ENCODE assay signal across 1 cellular context in genomic region chr19:12639901-12640613, GRCh38.
A peak's percentile ranks its signal among the peaks of the same experiment; 100 is the strongest.
TF ChIP-seq lines count a peak whose summit lies in the region.

No MANE protein-coding gene starts in this region.

TF ChIP-seq in K562, 482 proteins besides CTCF, POLR2A, EP300 and RAD21 (continues in another document):
- TF ChIP-seq FOXJ2 (tag; IDR thresholded peaks at IDR 0.05) = no peak
- no peak for TF ChIP-seq PTTG1 (tag; IDR thresholded peaks at IDR 0.05; ENCODE audit: low read depth)
- TF ChIP-seq, protein P1, sequence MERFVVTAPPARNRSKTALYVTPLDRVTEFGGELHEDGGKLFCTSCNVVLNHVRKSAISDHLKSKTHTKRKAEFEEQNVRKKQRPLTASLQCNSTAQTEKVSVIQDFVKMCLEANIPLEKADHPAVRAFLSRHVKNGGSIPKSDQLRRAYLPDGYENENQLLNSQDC (CRISPR knock-in tag; IDR thresholded peaks at IDR 0.05) = no peak
- TF ChIP-seq EP400 (IDR thresholded peaks at IDR 0.05) = peak; percentile 56; the same call in 1 of the 2 replicates
- no peak for TF ChIP-seq EGR1 (conservative IDR thresholded peaks at IDR 0.05)
- TF ChIP-seq ELF2 (CRISPR knock-in tag; IDR thresholded peaks at IDR 0.05) = no peak
- no peak for TF ChIP-seq ZBED1 (IDR thresholded peaks at IDR 0.05)
- TF ChIP-seq ZNF253 (CRISPR knock-in tag; conservative IDR thresholded peaks at IDR 0.05) = no peak
- peak; percentile 81; the same call in 1 of the 2 replicates for TF ChIP-seq ESRRA (IDR thresholded peaks at IDR 0.05; ENCODE audit: borderline replicate concordance, low read depth)
- TF ChIP-seq, protein P2, sequence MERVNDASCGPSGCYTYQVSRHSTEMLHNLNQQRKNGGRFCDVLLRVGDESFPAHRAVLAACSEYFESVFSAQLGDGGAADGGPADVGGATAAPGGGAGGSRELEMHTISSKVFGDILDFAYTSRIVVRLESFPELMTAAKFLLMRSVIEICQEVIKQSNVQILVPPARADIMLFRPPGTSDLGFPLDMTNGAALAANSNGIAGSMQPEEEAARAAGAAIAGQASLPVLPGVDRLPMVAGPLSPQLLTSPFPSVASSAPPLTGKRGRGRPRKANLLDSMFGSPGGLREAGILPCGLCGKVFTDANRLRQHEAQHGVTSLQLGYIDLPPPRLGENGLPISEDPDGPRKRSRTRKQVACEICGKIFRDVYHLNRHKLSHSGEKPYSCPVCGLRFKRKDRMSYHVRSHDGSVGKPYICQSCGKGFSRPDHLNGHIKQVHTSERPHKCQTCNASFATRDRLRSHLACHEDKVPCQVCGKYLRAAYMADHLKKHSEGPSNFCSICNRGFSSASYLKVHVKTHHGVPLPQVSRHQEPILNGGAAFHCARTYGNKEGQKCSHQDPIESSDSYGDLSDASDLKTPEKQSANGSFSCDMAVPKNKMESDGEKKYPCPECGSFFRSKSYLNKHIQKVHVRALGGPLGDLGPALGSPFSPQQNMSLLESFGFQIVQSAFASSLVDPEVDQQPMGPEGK (CRISPR knock-in tag; IDR thresholded peaks at IDR 0.05; ENCODE audit: borderline replicate concordance) = no peak
- TF ChIP-seq, protein P3, sequence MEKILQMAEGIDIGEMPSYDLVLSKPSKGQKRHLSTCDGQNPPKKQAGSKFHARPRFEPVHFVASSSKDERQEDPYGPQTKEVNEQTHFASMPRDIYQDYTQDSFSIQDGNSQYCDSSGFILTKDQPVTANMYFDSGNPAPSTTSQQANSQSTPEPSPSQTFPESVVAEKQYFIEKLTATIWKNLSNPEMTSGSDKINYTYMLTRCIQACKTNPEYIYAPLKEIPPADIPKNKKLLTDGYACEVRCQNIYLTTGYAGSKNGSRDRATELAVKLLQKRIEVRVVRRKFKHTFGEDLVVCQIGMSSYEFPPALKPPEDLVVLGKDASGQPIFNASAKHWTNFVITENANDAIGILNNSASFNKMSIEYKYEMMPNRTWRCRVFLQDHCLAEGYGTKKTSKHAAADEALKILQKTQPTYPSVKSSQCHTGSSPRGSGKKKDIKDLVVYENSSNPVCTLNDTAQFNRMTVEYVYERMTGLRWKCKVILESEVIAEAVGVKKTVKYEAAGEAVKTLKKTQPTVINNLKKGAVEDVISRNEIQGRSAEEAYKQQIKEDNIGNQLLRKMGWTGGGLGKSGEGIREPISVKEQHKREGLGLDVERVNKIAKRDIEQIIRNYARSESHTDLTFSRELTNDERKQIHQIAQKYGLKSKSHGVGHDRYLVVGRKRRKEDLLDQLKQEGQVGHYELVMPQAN (IDR thresholded peaks at IDR 0.05; ENCODE audit: borderline replicate concordance) = no peak
- no peak for TF ChIP-seq NR1H2 (CRISPR knock-in tag; IDR thresholded peaks at IDR 0.05)
- no peak for TF ChIP-seq FOXK2 (conservative IDR thresholded peaks at IDR 0.05 in 1 of 2, IDR thresholded peaks at IDR 0.05 in 1 of 2; ENCODE audit: low read depth in 2 of 2)
- TF ChIP-seq SIRT6 (IDR thresholded peaks at IDR 0.05; ENCODE audit: low read depth, low read length) = no peak
- TF ChIP-seq, protein P4, sequence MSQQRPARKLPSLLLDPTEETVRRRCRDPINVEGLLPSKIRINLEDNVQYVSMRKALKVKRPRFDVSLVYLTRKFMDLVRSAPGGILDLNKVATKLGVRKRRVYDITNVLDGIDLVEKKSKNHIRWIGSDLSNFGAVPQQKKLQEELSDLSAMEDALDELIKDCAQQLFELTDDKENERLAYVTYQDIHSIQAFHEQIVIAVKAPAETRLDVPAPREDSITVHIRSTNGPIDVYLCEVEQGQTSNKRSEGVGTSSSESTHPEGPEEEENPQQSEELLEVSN (IDR thresholded peaks at IDR 0.05; ENCODE audit: borderline replicate concordance in 1 of 2, extremely low read depth in 1 of 2, insufficient read depth in 1 of 2, insufficient read length in 1 of 2, low read depth in 1 of 2, low read length in 1 of 2, poor library complexity in 1 of 2, severe bottlenecking in 1 of 2) = peak; percentile 66 to 78
- no peak for TF ChIP-seq CREBBP (IDR thresholded peaks at IDR 0.05; ENCODE audit: low read depth, low read length)
- no peak for TF ChIP-seq BRD9 (IDR thresholded peaks at IDR 0.05; ENCODE audit: low read depth, partially characterized antibody)
- peak; percentile 99 for TF ChIP-seq TBP (optimal IDR thresholded peaks at IDR 0.05; ENCODE audit: low read depth, low read length)
- TF ChIP-seq, protein P5, sequence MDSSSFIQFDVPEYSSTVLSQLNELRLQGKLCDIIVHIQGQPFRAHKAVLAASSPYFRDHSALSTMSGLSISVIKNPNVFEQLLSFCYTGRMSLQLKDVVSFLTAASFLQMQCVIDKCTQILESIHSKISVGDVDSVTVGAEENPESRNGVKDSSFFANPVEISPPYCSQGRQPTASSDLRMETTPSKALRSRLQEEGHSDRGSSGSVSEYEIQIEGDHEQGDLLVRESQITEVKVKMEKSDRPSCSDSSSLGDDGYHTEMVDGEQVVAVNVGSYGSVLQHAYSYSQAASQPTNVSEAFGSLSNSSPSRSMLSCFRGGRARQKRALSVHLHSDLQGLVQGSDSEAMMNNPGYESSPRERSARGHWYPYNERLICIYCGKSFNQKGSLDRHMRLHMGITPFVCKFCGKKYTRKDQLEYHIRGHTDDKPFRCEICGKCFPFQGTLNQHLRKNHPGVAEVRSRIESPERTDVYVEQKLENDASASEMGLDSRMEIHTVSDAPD (CRISPR knock-in tag; IDR thresholded peaks at IDR 0.05) = no peak
- no peak for TF ChIP-seq THAP12 (CRISPR knock-in tag; IDR thresholded peaks at IDR 0.05)
- TF ChIP-seq TRIM24 (IDR thresholded peaks at IDR 0.05) = 0 out of 4 replicates have a peak, but pooled peaks of 1 of the 2 experiments have one; percentile 34
- TF ChIP-seq RFX5 (IDR thresholded peaks at IDR 0.05; ENCODE audit: low read depth, low read length) = no peak
- no peak for TF ChIP-seq CBFA2T3 (IDR thresholded peaks at IDR 0.05)
- TF ChIP-seq ZNF75A (CRISPR knock-in tag; IDR thresholded peaks at IDR 0.05) = no peak
- TF ChIP-seq MAZ (CRISPR knock-in tag; conservative IDR thresholded peaks at IDR 0.05 in 1 of 2, IDR thresholded peaks at IDR 0.05 in 1 of 2) = peak in 1 of 2 experiments; percentile 52; a peak in 1 of 4 replicates
- 0 out of 2 replicates have a peak, but pooled peaks have one; percentile 31 for TF ChIP-seq PHB (CRISPR knock-in tag; IDR thresholded peaks at IDR 0.05)
- peak; percentile 81 for TF ChIP-seq L3MBTL2 (IDR thresholded peaks at IDR 0.05)
- TF ChIP-seq ZNF584 (CRISPR knock-in tag; IDR thresholded peaks at IDR 0.05; ENCODE audit: low read depth) = no peak
- TF ChIP-seq ZNF143 (CRISPR knock-in tag; IDR thresholded peaks at IDR 0.05) = 0 out of 2 replicates have a peak, but pooled peaks have one; percentile 41
- 0 out of 4 replicates have a peak, but pooled peaks of 1 of the 2 experiments have one; percentile 22 for TF ChIP-seq KDM1A (IDR thresholded peaks at IDR 0.05)
- TF ChIP-seq CBX3 (IDR thresholded peaks at IDR 0.05; ENCODE audit: borderline replicate concordance in 1 of 2, low read length in 2 of 2) = peak in 1 of 2 experiments; percentile 62; a peak in 1 of 3 replicates
- TF ChIP-seq NONO (IDR thresholded peaks at IDR 0.05; ENCODE audit: low read depth in 2 of 2, low read length in 1 of 2) = no peak
- TF ChIP-seq MCM2 (IDR thresholded peaks at IDR 0.05; ENCODE audit: low read depth) = no peak
- no peak for TF ChIP-seq NUFIP1 (IDR thresholded peaks at IDR 0.05; ENCODE audit: partially characterized antibody)
- TF ChIP-seq ETV5 (CRISPR knock-in tag; IDR thresholded peaks at IDR 0.05; ENCODE audit: low read depth) = no peak
- TF ChIP-seq ZFX (CRISPR knock-in tag; IDR thresholded peaks at IDR 0.05) = no peak
- TF ChIP-seq, protein P6, sequence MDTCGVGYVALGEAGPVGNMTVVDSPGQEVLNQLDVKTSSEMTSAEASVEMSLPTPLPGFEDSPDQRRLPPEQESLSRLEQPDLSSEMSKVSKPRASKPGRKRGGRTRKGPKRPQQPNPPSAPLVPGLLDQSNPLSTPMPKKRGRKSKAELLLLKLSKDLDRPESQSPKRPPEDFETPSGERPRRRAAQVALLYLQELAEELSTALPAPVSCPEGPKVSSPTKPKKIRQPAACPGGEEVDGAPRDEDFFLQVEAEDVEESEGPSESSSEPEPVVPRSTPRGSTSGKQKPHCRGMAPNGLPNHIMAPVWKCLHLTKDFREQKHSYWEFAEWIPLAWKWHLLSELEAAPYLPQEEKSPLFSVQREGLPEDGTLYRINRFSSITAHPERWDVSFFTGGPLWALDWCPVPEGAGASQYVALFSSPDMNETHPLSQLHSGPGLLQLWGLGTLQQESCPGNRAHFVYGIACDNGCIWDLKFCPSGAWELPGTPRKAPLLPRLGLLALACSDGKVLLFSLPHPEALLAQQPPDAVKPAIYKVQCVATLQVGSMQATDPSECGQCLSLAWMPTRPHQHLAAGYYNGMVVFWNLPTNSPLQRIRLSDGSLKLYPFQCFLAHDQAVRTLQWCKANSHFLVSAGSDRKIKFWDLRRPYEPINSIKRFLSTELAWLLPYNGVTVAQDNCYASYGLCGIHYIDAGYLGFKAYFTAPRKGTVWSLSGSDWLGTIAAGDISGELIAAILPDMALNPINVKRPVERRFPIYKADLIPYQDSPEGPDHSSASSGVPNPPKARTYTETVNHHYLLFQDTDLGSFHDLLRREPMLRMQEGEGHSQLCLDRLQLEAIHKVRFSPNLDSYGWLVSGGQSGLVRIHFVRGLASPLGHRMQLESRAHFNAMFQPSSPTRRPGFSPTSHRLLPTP (IDR thresholded peaks at IDR 0.05; ENCODE audit: borderline replicate concordance, extremely low read depth, insufficient read length) = peak; percentile 40
- TF ChIP-seq MED1 (CRISPR knock-in tag; IDR thresholded peaks at IDR 0.05; ENCODE audit: borderline replicate concordance) = no peak
- TF ChIP-seq, protein P7, sequence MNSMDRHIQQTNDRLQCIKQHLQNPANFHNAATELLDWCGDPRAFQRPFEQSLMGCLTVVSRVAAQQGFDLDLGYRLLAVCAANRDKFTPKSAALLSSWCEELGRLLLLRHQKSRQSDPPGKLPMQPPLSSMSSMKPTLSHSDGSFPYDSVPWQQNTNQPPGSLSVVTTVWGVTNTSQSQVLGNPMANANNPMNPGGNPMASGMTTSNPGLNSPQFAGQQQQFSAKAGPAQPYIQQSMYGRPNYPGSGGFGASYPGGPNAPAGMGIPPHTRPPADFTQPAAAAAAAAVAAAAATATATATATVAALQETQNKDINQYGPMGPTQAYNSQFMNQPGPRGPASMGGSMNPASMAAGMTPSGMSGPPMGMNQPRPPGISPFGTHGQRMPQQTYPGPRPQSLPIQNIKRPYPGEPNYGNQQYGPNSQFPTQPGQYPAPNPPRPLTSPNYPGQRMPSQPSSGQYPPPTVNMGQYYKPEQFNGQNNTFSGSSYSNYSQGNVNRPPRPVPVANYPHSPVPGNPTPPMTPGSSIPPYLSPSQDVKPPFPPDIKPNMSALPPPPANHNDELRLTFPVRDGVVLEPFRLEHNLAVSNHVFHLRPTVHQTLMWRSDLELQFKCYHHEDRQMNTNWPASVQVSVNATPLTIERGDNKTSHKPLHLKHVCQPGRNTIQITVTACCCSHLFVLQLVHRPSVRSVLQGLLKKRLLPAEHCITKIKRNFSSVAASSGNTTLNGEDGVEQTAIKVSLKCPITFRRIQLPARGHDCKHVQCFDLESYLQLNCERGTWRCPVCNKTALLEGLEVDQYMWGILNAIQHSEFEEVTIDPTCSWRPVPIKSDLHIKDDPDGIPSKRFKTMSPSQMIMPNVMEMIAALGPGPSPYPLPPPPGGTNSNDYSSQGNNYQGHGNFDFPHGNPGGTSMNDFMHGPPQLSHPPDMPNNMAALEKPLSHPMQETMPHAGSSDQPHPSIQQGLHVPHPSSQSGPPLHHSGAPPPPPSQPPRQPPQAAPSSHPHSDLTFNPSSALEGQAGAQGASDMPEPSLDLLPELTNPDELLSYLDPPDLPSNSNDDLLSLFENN (IDR thresholded peaks at IDR 0.05; ENCODE audit: low read depth in 2 of 2, low read length in 2 of 2) = no peak
- TF ChIP-seq ARID1B (IDR thresholded peaks at IDR 0.05) = peak; percentile 26; the same call in 1 of the 2 replicates
- no peak for TF ChIP-seq TAL1 (IDR thresholded peaks at IDR 0.05)
- TF ChIP-seq ZNF217 (CRISPR knock-in tag; IDR thresholded peaks at IDR 0.05) = no peak
- TF ChIP-seq, protein P8, sequence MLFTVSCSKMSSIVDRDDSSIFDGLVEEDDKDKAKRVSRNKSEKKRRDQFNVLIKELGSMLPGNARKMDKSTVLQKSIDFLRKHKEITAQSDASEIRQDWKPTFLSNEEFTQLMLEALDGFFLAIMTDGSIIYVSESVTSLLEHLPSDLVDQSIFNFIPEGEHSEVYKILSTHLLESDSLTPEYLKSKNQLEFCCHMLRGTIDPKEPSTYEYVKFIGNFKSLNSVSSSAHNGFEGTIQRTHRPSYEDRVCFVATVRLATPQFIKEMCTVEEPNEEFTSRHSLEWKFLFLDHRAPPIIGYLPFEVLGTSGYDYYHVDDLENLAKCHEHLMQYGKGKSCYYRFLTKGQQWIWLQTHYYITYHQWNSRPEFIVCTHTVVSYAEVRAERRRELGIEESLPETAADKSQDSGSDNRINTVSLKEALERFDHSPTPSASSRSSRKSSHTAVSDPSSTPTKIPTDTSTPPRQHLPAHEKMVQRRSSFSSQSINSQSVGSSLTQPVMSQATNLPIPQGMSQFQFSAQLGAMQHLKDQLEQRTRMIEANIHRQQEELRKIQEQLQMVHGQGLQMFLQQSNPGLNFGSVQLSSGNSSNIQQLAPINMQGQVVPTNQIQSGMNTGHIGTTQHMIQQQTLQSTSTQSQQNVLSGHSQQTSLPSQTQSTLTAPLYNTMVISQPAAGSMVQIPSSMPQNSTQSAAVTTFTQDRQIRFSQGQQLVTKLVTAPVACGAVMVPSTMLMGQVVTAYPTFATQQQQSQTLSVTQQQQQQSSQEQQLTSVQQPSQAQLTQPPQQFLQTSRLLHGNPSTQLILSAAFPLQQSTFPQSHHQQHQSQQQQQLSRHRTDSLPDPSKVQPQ (CRISPR knock-in tag; IDR thresholded peaks at IDR 0.05; ENCODE audit: borderline replicate concordance) = no peak
- peak; percentile 37; the same call in 1 of the 2 replicates for TF ChIP-seq JUND (IDR thresholded peaks at IDR 0.05; ENCODE audit: borderline replicate concordance, low read depth, low read length)
- TF ChIP-seq JUND (tag; IDR thresholded peaks at IDR 0.05; ENCODE audit: borderline replicate concordance, low read depth, low read length) = no peak
- no peak for TF ChIP-seq HNRNPK (IDR thresholded peaks at IDR 0.05; ENCODE audit: low read depth, low read length, poor library complexity, severe bottlenecking)
- TF ChIP-seq RBM39 (optimal IDR thresholded peaks at IDR 0.05; ENCODE audit: low read depth, low read length) = no peak
- TF ChIP-seq MAX (CRISPR knock-in tag; IDR thresholded peaks at IDR 0.05) = peak; percentile 94
- TF ChIP-seq CHD2 (IDR thresholded peaks at IDR 0.05; ENCODE audit: low read depth, low read length) = no peak
